In the genomic region with DNA sequence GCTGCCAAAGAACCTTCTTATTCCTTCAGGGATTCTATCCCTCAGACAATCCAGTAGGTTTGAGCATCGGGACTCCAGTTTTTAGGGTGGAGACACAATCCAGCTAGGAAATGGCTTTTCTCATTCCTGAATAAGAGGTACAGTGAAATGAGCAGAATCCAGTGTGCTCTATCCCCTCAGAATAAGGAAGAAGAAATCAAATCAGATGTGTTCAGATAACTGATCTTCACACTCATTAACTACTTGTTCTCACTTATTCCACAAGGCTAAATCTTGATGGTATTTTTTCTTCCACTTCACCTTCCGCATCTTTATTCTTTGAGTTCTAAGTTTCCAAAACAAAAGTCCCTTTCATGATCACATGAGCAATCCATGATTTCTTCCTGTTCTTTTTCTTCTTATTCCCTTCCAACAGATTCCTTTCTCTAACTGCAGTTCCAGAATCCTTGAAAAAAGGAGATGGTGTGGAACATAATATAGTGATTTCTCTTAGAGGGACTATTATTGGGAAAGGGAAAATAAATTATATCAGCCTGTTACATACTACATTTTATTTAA, we compare ENCODE assay signal across 2 cellular contexts.
TF ChIP-seq lines count a peak whose summit lies in the region.

No MANE protein-coding gene starts in this region.

TF ChIP-seq in SK-N-SH, 30 proteins besides CTCF, POLR2A, EP300 and RAD21:
- TF ChIP-seq, protein P1, sequence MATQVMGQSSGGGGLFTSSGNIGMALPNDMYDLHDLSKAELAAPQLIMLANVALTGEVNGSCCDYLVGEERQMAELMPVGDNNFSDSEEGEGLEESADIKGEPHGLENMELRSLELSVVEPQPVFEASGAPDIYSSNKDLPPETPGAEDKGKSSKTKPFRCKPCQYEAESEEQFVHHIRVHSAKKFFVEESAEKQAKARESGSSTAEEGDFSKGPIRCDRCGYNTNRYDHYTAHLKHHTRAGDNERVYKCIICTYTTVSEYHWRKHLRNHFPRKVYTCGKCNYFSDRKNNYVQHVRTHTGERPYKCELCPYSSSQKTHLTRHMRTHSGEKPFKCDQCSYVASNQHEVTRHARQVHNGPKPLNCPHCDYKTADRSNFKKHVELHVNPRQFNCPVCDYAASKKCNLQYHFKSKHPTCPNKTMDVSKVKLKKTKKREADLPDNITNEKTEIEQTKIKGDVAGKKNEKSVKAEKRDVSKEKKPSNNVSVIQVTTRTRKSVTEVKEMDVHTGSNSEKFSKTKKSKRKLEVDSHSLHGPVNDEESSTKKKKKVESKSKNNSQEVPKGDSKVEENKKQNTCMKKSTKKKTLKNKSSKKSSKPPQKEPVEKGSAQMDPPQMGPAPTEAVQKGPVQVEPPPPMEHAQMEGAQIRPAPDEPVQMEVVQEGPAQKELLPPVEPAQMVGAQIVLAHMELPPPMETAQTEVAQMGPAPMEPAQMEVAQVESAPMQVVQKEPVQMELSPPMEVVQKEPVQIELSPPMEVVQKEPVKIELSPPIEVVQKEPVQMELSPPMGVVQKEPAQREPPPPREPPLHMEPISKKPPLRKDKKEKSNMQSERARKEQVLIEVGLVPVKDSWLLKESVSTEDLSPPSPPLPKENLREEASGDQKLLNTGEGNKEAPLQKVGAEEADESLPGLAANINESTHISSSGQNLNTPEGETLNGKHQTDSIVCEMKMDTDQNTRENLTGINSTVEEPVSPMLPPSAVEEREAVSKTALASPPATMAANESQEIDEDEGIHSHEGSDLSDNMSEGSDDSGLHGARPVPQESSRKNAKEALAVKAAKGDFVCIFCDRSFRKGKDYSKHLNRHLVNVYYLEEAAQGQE (IDR thresholded peaks at IDR 0.05; ENCODE audit: low read depth, low read length) = no peak
- TF ChIP-seq MEF2A (IDR thresholded peaks at IDR 0.05; ENCODE audit: borderline replicate concordance, low read depth) (no peak), FOXM1 (IDR thresholded peaks at IDR 0.05; ENCODE audit: low read depth) (no peak), FOSL2 (IDR thresholded peaks at IDR 0.05; ENCODE audit: borderline replicate concordance, low read depth) (no peak), RCOR1 (IDR thresholded peaks at IDR 0.05; ENCODE audit: low read length) (no peak)

TF ChIP-seq in WTC11, 78 proteins besides CTCF, POLR2A, EP300 and RAD21 (continued from another document):
- TF ChIP-seq, protein P2, sequence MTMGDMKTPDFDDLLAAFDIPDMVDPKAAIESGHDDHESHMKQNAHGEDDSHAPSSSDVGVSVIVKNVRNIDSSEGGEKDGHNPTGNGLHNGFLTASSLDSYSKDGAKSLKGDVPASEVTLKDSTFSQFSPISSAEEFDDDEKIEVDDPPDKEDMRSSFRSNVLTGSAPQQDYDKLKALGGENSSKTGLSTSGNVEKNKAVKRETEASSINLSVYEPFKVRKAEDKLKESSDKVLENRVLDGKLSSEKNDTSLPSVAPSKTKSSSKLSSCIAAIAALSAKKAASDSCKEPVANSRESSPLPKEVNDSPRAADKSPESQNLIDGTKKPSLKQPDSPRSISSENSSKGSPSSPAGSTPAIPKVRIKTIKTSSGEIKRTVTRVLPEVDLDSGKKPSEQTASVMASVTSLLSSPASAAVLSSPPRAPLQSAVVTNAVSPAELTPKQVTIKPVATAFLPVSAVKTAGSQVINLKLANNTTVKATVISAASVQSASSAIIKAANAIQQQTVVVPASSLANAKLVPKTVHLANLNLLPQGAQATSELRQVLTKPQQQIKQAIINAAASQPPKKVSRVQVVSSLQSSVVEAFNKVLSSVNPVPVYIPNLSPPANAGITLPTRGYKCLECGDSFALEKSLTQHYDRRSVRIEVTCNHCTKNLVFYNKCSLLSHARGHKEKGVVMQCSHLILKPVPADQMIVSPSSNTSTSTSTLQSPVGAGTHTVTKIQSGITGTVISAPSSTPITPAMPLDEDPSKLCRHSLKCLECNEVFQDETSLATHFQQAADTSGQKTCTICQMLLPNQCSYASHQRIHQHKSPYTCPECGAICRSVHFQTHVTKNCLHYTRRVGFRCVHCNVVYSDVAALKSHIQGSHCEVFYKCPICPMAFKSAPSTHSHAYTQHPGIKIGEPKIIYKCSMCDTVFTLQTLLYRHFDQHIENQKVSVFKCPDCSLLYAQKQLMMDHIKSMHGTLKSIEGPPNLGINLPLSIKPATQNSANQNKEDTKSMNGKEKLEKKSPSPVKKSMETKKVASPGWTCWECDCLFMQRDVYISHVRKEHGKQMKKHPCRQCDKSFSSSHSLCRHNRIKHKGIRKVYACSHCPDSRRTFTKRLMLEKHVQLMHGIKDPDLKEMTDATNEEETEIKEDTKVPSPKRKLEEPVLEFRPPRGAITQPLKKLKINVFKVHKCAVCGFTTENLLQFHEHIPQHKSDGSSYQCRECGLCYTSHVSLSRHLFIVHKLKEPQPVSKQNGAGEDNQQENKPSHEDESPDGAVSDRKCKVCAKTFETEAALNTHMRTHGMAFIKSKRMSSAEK (CRISPR knock-in tag; IDR thresholded peaks at IDR 0.05; ENCODE audit: borderline replicate concordance) = no peak
- TF ChIP-seq, protein P3, sequence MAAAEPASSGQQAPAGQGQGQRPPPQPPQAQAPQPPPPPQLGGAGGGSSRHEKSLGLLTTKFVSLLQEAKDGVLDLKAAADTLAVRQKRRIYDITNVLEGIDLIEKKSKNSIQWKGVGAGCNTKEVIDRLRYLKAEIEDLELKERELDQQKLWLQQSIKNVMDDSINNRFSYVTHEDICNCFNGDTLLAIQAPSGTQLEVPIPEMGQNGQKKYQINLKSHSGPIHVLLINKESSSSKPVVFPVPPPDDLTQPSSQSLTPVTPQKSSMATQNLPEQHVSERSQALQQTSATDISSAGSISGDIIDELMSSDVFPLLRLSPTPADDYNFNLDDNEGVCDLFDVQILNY (CRISPR knock-in tag; IDR thresholded peaks at IDR 0.05) = no peak
- no peak for TF ChIP-seq GTF2I (CRISPR knock-in tag; conservative IDR thresholded peaks at IDR 0.05)
- TF ChIP-seq MYBL2 (CRISPR knock-in tag; IDR thresholded peaks at IDR 0.05) = no peak
- no peak for TF ChIP-seq ZNF416 (CRISPR knock-in tag; IDR thresholded peaks at IDR 0.05)
- TF ChIP-seq ETV6 (CRISPR knock-in tag; IDR thresholded peaks at IDR 0.05) = no peak
- no peak for TF ChIP-seq ZNF138 (CRISPR knock-in tag; conservative IDR thresholded peaks at IDR 0.05)
- no peak for TF ChIP-seq SMAD4 (CRISPR knock-in tag; IDR thresholded peaks at IDR 0.05)
- TF ChIP-seq ZNF423 (CRISPR knock-in tag; IDR thresholded peaks at IDR 0.05) = no peak
- TF ChIP-seq SMAD3 (CRISPR knock-in tag; IDR thresholded peaks at IDR 0.05; ENCODE audit: borderline replicate concordance) = no peak
- TF ChIP-seq, protein P4, sequence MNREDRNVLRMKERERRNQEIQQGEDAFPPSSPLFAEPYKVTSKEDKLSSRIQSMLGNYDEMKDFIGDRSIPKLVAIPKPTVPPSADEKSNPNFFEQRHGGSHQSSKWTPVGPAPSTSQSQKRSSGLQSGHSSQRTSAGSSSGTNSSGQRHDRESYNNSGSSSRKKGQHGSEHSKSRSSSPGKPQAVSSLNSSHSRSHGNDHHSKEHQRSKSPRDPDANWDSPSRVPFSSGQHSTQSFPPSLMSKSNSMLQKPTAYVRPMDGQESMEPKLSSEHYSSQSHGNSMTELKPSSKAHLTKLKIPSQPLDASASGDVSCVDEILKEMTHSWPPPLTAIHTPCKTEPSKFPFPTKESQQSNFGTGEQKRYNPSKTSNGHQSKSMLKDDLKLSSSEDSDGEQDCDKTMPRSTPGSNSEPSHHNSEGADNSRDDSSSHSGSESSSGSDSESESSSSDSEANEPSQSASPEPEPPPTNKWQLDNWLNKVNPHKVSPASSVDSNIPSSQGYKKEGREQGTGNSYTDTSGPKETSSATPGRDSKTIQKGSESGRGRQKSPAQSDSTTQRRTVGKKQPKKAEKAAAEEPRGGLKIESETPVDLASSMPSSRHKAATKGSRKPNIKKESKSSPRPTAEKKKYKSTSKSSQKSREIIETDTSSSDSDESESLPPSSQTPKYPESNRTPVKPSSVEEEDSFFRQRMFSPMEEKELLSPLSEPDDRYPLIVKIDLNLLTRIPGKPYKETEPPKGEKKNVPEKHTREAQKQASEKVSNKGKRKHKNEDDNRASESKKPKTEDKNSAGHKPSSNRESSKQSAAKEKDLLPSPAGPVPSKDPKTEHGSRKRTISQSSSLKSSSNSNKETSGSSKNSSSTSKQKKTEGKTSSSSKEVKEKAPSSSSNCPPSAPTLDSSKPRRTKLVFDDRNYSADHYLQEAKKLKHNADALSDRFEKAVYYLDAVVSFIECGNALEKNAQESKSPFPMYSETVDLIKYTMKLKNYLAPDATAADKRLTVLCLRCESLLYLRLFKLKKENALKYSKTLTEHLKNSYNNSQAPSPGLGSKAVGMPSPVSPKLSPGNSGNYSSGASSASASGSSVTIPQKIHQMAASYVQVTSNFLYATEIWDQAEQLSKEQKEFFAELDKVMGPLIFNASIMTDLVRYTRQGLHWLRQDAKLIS (CRISPR knock-in tag; IDR thresholded peaks at IDR 0.05; ENCODE audit: borderline replicate concordance) = no peak
